1 cellular context compared by ENCODE assay signal in genomic region chr14:65101631-65102440, GRCh38.
TF ChIP-seq lines count a peak whose summit lies in the region.

No MANE protein-coding gene starts in this region.

TF ChIP-seq in H1, 55 proteins besides CTCF, POLR2A, EP300 and RAD21:
- TF ChIP-seq TAF1 (IDR thresholded peaks at IDR 0.05; ENCODE audit: low read depth, low read length) (no peak), ASH2L (IDR thresholded peaks at IDR 0.05; ENCODE audit: low read length) (peak; percentile 38), FOSL1 (IDR thresholded peaks at IDR 0.05; ENCODE audit: insufficient read depth, low read depth, low read length) (no peak), PHF8 (conservative IDR thresholded peaks at IDR 0.05; ENCODE audit: low read depth, low read length) (0 out of 2 replicates have a peak, but pooled peaks have one; percentile 40), KDM4A (IDR thresholded peaks at IDR 0.05; ENCODE audit: low read depth, low read length, severe bottlenecking) (peak; percentile 69), SIX5 (IDR thresholded peaks at IDR 0.05; ENCODE audit: low read depth, low read length) (no peak), EZH2 (IDR thresholded peaks at IDR 0.05; ENCODE audit: low read depth, low read length, severe bottlenecking) (no peak), KDM1A (IDR thresholded peaks at IDR 0.05; ENCODE audit: borderline replicate concordance, low read length) (no peak), CEBPB (IDR thresholded peaks at IDR 0.05; ENCODE audit: low read depth, low read length) (no peak), RBBP5 (IDR thresholded peaks at IDR 0.05; ENCODE audit: borderline replicate concordance, low read depth, low read length) (peak; percentile 73), SRF (IDR thresholded peaks at IDR 0.05; ENCODE audit: low read depth, low read length) (no peak), SIN3A (conservative IDR thresholded peaks at IDR 0.05 in 1 of 2, IDR thresholded peaks at IDR 0.05 in 1 of 2; ENCODE audit: low read depth in 1 of 2, low read length in 2 of 2) (peak; percentile 13 to 67; a peak in 1 of 4 replicates), GABPA (IDR thresholded peaks at IDR 0.05; ENCODE audit: borderline replicate concordance, insufficient read depth, low read length) (no peak), CTBP2 (IDR thresholded peaks at IDR 0.05; ENCODE audit: borderline replicate concordance, insufficient read depth, insufficient read length, low read length) (no peak), HDAC2 (IDR thresholded peaks at IDR 0.05; ENCODE audit: borderline replicate concordance in 1 of 2, low read depth in 2 of 2, low read length in 2 of 2) (no peak)
- TF ChIP-seq, protein P1, sequence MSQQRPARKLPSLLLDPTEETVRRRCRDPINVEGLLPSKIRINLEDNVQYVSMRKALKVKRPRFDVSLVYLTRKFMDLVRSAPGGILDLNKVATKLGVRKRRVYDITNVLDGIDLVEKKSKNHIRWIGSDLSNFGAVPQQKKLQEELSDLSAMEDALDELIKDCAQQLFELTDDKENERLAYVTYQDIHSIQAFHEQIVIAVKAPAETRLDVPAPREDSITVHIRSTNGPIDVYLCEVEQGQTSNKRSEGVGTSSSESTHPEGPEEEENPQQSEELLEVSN (IDR thresholded peaks at IDR 0.05), result no peak
- TF ChIP-seq, protein P2, sequence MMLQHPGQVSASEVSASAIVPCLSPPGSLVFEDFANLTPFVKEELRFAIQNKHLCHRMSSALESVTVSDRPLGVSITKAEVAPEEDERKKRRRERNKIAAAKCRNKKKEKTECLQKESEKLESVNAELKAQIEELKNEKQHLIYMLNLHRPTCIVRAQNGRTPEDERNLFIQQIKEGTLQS (IDR thresholded peaks at IDR 0.05; ENCODE audit: insufficient read depth, low read depth, low read length), result no peak
- TF ChIP-seq, protein P3, sequence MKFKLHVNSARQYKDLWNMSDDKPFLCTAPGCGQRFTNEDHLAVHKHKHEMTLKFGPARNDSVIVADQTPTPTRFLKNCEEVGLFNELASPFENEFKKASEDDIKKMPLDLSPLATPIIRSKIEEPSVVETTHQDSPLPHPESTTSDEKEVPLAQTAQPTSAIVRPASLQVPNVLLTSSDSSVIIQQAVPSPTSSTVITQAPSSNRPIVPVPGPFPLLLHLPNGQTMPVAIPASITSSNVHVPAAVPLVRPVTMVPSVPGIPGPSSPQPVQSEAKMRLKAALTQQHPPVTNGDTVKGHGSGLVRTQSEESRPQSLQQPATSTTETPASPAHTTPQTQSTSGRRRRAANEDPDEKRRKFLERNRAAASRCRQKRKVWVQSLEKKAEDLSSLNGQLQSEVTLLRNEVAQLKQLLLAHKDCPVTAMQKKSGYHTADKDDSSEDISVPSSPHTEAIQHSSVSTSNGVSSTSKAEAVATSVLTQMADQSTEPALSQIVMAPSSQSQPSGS (IDR thresholded peaks at IDR 0.05; ENCODE audit: low read length), result no peak
